Comparison of ENCODE assay signal across 1 cellular context in the genomic region with DNA sequence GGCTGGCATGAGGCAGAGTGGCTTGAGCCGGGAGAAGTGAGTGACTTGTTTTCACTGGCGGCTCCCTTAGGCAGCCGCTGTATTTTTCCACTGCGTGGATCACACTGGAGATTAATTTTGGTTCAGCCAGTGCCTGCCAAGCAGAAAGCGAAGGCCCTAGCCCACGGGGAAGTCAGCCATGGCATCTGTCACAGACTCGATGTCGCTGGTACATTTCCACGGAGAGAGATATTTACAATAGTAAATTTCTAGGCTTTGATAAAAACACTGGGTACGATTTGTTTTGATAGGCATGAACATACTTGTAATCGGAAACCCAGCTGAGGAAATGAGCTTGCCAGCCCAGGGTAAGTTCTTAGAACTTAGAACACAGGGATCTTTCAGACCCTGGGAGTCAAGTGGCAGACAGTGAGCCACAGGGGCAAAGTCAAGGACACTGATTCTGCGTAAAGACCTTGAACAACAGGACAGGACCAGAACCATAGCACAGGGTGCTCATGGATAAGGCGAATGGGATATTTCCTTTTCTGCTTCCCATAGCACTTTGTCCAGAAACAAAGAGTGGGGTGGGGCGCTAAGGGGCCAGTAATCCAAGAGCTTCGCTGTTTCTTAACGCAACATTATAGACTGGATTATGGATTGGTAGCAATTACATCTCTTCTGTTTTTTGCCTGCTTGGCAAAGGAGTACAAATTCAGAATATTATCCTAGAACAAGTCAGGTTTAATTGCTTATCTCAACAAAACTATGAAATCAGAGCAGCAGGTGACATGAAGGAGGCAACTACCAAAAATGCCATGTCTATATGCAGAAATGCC.
TF ChIP-seq lines count a peak whose summit lies in the region.

No MANE protein-coding gene starts in this region.

TF ChIP-seq in HEK293, 187 proteins besides CTCF, POLR2A, EP300 and RAD21 (continued from another document and continues in another):
- TF ChIP-seq, protein P1, sequence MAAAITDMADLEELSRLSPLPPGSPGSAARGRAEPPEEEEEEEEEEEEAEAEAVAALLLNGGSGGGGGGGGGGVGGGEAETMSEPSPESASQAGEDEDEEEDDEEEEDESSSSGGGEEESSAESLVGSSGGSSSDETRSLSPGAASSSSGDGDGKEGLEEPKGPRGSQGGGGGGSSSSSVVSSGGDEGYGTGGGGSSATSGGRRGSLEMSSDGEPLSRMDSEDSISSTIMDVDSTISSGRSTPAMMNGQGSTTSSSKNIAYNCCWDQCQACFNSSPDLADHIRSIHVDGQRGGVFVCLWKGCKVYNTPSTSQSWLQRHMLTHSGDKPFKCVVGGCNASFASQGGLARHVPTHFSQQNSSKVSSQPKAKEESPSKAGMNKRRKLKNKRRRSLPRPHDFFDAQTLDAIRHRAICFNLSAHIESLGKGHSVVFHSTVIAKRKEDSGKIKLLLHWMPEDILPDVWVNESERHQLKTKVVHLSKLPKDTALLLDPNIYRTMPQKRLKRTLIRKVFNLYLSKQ (tag by site-specific recombination; IDR thresholded peaks at IDR 0.05; ENCODE audit: borderline replicate concordance), result no peak
- TF ChIP-seq ZNF416 (tag by site-specific recombination; IDR thresholded peaks at IDR 0.05) (no peak), OVOL3 (tag by site-specific recombination; IDR thresholded peaks at IDR 0.05) (no peak), ZNF354C (tag by site-specific recombination; IDR thresholded peaks at IDR 0.05; ENCODE audit: borderline replicate concordance, low read depth) (no peak), EGR2 (tag by site-specific recombination; IDR thresholded peaks at IDR 0.05; ENCODE audit: low read depth) (no peak), ZIC2 (tag by site-specific recombination; IDR thresholded peaks at IDR 0.05) (peak; percentile 76), ZFP37 (tag by site-specific recombination; IDR thresholded peaks at IDR 0.05) (no peak), GFI1B (tag by site-specific recombination; IDR thresholded peaks at IDR 0.05) (no peak), ZBTB21 (tag by site-specific recombination; IDR thresholded peaks at IDR 0.05) (no peak), ZNF785 (tag by site-specific recombination; IDR thresholded peaks at IDR 0.05) (no peak), ZNF548 (tag by site-specific recombination; IDR thresholded peaks at IDR 0.05) (no peak), ZNF707 (tag by site-specific recombination; IDR thresholded peaks at IDR 0.05) (peak; percentile 41; the same call in 1 of the 2 replicates), HOXA7 (CRISPR knock-in tag; IDR thresholded peaks at IDR 0.05; ENCODE audit: borderline replicate concordance) (no peak), ZNF184 (tag by site-specific recombination; IDR thresholded peaks at IDR 0.05) (peak; percentile 41), ZFP41 (tag by site-specific recombination; IDR thresholded peaks at IDR 0.05; ENCODE audit: borderline replicate concordance) (no peak), ZNF48 (tag by site-specific recombination; IDR thresholded peaks at IDR 0.05) (no peak), ZNF629 (tag by site-specific recombination; IDR thresholded peaks at IDR 0.05) (peak; percentile 40), ZNF146 (tag by site-specific recombination; IDR thresholded peaks at IDR 0.05) (no peak), ZSCAN18 (tag by site-specific recombination; IDR thresholded peaks at IDR 0.05) (no peak), HOXD13 (CRISPR knock-in tag; IDR thresholded peaks at IDR 0.05; ENCODE audit: borderline replicate concordance) (no peak), ZNF391 (tag by site-specific recombination; IDR thresholded peaks at IDR 0.05; ENCODE audit: borderline replicate concordance, low read depth) (no peak), ZEB2 (tag by site-specific recombination; IDR thresholded peaks at IDR 0.05) (peak; percentile 45), ZNF654 (tag by site-specific recombination; IDR thresholded peaks at IDR 0.05; ENCODE audit: low read depth) (no peak), ZNF2 (tag by site-specific recombination; IDR thresholded peaks at IDR 0.05) (no peak; the same call in 1 of the 2 replicates), IKZF3 (tag by site-specific recombination; IDR thresholded peaks at IDR 0.05) (peak; percentile 65), ZNF211 (tag by site-specific recombination; IDR thresholded peaks at IDR 0.05; ENCODE audit: low read depth) (no peak), ZNF664 (tag by site-specific recombination; IDR thresholded peaks at IDR 0.05) (no peak), YY2 (tag by site-specific recombination; IDR thresholded peaks at IDR 0.05) (no peak), ZNF302 (tag by site-specific recombination; IDR thresholded peaks at IDR 0.05; ENCODE audit: low read depth) (no peak), ZBTB8A (tag by site-specific recombination; IDR thresholded peaks at IDR 0.05) (no peak), ZNF660 (tag by site-specific recombination; IDR thresholded peaks at IDR 0.05) (0 out of 2 replicates have a peak, but pooled peaks have one; percentile 25), ELK4 (IDR thresholded peaks at IDR 0.05; ENCODE audit: borderline replicate concordance, low read depth, low read length) (no peak), ZNF585B (tag by site-specific recombination; IDR thresholded peaks at IDR 0.05) (no peak), ZNF239 (tag by site-specific recombination; IDR thresholded peaks at IDR 0.05) (no peak), ZNF792 (tag by site-specific recombination; IDR thresholded peaks at IDR 0.05) (no peak), ZNF530 (tag by site-specific recombination; IDR thresholded peaks at IDR 0.05; ENCODE audit: low read depth) (no peak), ZNF311 (tag by site-specific recombination; IDR thresholded peaks at IDR 0.05; ENCODE audit: borderline replicate concordance) (no peak), MEIS1 (CRISPR knock-in tag; IDR thresholded peaks at IDR 0.05; ENCODE audit: borderline replicate concordance) (no peak), WT1 (tag by site-specific recombination; IDR thresholded peaks at IDR 0.05) (no peak), ZNF600 (tag by site-specific recombination; IDR thresholded peaks at IDR 0.05) (peak; percentile 94), ZNF174 (tag by site-specific recombination; IDR thresholded peaks at IDR 0.05) (no peak), FEZF1 (tag by site-specific recombination; IDR thresholded peaks at IDR 0.05) (peak; percentile 33; the same call in 1 of the 2 replicates), ZBTB17 (tag by site-specific recombination; IDR thresholded peaks at IDR 0.05) (peak; percentile 94), ZSCAN30 (tag by site-specific recombination; IDR thresholded peaks at IDR 0.05) (no peak; the same call in 1 of the 2 replicates), BCL11A (tag by site-specific recombination; IDR thresholded peaks at IDR 0.05; ENCODE audit: low read depth) (no peak), TRIM28 (IDR thresholded peaks at IDR 0.05; ENCODE audit: borderline replicate concordance, low read length) (no peak), ZNF121 (tag by site-specific recombination; IDR thresholded peaks at IDR 0.05) (no peak)
- TF ChIP-seq, protein P2, sequence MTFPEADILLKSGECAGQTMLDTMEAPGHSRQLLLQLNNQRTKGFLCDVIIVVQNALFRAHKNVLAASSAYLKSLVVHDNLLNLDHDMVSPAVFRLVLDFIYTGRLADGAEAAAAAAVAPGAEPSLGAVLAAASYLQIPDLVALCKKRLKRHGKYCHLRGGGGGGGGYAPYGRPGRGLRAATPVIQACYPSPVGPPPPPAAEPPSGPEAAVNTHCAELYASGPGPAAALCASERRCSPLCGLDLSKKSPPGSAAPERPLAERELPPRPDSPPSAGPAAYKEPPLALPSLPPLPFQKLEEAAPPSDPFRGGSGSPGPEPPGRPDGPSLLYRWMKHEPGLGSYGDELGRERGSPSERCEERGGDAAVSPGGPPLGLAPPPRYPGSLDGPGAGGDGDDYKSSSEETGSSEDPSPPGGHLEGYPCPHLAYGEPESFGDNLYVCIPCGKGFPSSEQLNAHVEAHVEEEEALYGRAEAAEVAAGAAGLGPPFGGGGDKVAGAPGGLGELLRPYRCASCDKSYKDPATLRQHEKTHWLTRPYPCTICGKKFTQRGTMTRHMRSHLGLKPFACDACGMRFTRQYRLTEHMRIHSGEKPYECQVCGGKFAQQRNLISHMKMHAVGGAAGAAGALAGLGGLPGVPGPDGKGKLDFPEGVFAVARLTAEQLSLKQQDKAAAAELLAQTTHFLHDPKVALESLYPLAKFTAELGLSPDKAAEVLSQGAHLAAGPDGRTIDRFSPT (tag by site-specific recombination; IDR thresholded peaks at IDR 0.05), result peak; percentile 24; the same call in 1 of the 2 replicates
- TF ChIP-seq, protein P3, sequence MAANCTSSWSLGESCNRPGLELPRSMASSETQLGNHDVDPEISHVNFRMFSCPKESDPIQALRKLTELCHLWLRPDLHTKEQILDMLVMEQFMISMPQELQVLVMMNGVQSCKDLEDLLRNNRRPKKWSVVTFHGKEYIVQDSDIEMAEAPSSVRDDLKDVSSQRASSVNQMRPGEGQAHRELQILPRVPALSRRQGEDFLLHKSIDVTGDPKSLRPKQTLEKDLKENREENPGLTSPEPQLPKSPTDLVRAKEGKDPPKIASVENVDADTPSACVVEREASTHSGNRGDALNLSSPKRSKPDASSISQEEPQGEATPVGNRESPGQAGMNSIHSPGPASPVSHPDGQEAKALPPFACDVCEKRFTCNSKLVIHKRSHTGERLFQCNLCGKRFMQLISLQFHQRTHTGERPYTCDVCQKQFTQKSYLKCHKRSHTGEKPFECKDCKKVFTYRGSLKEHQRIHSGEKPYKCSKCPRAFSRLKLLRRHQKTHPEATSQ (tag by site-specific recombination; IDR thresholded peaks at IDR 0.05), result no peak
- TF ChIP-seq, protein P4, sequence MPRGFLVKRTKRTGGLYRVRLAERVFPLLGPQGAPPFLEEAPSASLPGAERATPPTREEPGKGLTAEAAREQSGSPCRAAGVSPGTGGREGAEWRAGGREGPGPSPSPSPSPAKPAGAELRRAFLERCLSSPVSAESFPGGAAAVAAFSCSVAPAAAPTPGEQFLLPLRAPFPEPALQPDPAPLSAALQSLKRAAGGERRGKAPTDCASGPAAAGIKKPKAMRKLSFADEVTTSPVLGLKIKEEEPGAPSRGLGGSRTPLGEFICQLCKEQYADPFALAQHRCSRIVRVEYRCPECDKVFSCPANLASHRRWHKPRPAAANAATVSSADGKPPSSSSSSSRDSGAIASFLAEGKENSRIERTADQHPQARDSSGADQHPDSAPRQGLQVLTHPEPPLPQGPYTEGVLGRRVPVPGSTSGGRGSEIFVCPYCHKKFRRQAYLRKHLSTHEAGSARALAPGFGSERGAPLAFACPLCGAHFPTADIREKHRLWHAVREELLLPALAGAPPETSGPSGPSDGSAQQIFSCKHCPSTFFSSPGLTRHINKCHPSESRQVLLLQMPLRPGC (tag by site-specific recombination; IDR thresholded peaks at IDR 0.05), result no peak
- TF ChIP-seq, protein P5, sequence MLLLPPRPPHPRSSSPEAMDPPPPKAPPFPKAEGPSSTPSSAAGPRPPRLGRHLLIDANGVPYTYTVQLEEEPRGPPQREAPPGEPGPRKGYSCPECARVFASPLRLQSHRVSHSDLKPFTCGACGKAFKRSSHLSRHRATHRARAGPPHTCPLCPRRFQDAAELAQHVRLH (tag by site-specific recombination; IDR thresholded peaks at IDR 0.05), result no peak
- TF ChIP-seq, protein P6, sequence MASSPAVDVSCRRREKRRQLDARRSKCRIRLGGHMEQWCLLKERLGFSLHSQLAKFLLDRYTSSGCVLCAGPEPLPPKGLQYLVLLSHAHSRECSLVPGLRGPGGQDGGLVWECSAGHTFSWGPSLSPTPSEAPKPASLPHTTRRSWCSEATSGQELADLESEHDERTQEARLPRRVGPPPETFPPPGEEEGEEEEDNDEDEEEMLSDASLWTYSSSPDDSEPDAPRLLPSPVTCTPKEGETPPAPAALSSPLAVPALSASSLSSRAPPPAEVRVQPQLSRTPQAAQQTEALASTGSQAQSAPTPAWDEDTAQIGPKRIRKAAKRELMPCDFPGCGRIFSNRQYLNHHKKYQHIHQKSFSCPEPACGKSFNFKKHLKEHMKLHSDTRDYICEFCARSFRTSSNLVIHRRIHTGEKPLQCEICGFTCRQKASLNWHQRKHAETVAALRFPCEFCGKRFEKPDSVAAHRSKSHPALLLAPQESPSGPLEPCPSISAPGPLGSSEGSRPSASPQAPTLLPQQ (tag by site-specific recombination; IDR thresholded peaks at IDR 0.05), result no peak
- TF ChIP-seq, protein P7, sequence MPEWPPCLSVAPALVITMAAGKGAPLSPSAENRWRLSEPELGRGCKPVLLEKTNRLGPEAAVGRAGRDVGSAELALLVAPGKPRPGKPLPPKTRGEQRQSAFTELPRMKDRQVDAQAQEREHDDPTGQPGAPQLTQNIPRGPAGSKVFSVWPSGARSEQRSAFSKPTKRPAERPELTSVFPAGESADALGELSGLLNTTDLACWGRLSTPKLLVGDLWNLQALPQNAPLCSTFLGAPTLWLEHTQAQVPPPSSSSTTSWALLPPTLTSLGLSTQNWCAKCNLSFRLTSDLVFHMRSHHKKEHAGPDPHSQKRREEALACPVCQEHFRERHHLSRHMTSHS (tag by site-specific recombination; IDR thresholded peaks at IDR 0.05), result no peak
